11 cellular contexts compared by ENCODE assay signal in the genomic region with DNA sequence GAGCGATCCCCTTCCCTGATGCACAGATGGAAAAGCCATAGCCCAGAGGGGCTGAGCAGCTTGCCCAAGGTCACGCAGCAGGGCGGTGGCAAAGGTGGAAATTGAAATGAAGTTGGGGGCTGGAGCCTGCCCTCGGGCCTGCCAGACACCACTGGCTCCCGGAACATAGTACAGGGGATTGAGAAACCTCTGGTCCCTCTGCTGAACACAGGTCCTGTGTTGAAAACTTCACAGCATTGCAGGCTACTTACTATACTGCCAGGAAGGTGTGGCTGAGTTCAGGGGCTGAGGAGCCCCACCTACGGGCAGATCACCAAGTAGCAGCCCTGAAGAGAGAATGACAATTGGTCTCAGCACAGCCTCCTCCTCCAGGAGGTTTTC.
DNase-seq lines count a peak whose midpoint lies in the region; ATAC-seq and TF ChIP-seq lines count a peak whose summit lies in the region.
"Had no signal": no experiment of that assay in that cellular context is flagged by ENCODE, and none has a peak within 500 bp of the region (broad histone marks: within the 10 kb centered on the region; RNA-seq: fewer than 3 reads in every experiment).

No MANE protein-coding gene starts in this region.

- H3K27ac ChIP-seq in esophagus muscularis mucosa (replicated peaks in 1 of 4) = no peak overlapping the region

- no peak for ATAC-seq in HG03280 (IDR thresholded peaks at IDR 0.05; ENCODE audit: unreplicated experiment)
- no peak for ATAC-seq in GM21360 (IDR thresholded peaks at IDR 0.05; ENCODE audit: unreplicated experiment)

- peaks cover 18% of the 10 kb centered on the region for H3K27me3 Mint-ChIP-seq in HFFc6 (ENCODE audit: insufficient read depth)
- H3K27me3 Mint-ChIP-seq: activated B cell treated with CpG ODN at 0.5 μM for 24 hours had no signal

- 70% methylated on average over 5 of the region's 6 CpGs for WGBS in esophagus muscularis mucosa

- no peaks in the 10 kb centered on the region for H3K9me3 ChIP-seq in BE2C
- no peaks in the 10 kb centered on the region for H3K9me3 ChIP-seq in esophagus muscularis mucosa

- no peak overlapping the region for H3K4me3 ChIP-seq in BE2C (ENCODE audit: low read depth, low read length)
- no peak overlapping the region for H3K4me3 ChIP-seq in esophagus muscularis mucosa

- TF ChIP-seq POLR2A in esophagus muscularis mucosa (IDR thresholded peaks at IDR 0.05; ENCODE audit: low read depth) = no peak

- no peak for TF ChIP-seq EP300 in esophagus muscularis mucosa (IDR thresholded peaks at IDR 0.05)

- no peak overlapping the region for H3K27ac Mint-ChIP-seq in HFFc6
- H3K27ac Mint-ChIP-seq: activated B cell treated with CpG ODN at 0.5 μM for 24 hours had no signal

- H3K9me3 Mint-ChIP-seq in HFFc6 = no peaks in the 10 kb centered on the region

- TF ChIP-seq CTCF in BE2C (IDR thresholded peaks at IDR 0.05; ENCODE audit: low read depth, low read length) = peak; percentile 72
- peak; percentile 31; the same call in 1 of the 2 replicates for TF ChIP-seq CTCF in HFFc6 (IDR thresholded peaks at IDR 0.05)
- TF ChIP-seq CTCF in esophagus muscularis mucosa (IDR thresholded peaks at IDR 0.05) = no peak

- no peaks in the 10 kb centered on the region; the same call in 1 of the 2 replicates for H3K4me1 ChIP-seq in BE2C
- peaks cover 18 to 44% (median 43%) of the 10 kb centered on the region in 4 donors for H3K4me1 ChIP-seq in esophagus muscularis mucosa

- DNase-seq in BE2C (peak; percentile 40), HFFc6 (no peak), astrocyte of the hippocampus (ENCODE audit: low read depth, low spot score) (peak; percentile 50), kidney glomerular epithelial cell (lab: John Stamatoyannopoulos, UW) (peak; percentile 7), dedifferentiated amniotic fluid mesenchymal stem cell (ENCODE audit: extremely low spot score) (no peak), esophagus muscularis mucosa (ENCODE audit: extremely low spot score) (no peak)
- DNase-seq: activated B cell treated with CpG ODN at 0.5 μM for 24 hours, NCI-H1105 treated with DMSO at 0.1 percent for 48 hours had no signal

- H3K4me1 Mint-ChIP-seq in HFFc6 (ENCODE audit: low read depth) = no peaks in the 10 kb centered on the region
- H3K4me1 Mint-ChIP-seq: activated B cell treated with CpG ODN at 0.5 μM for 24 hours; central memory CD8-positive, alpha-beta T cell had no signal

- no peaks in the 10 kb centered on the region for H3K27me3 ChIP-seq in BE2C
- H3K27me3 ChIP-seq in esophagus muscularis mucosa = no peaks in the 10 kb centered on the region

- no peak overlapping the region for H3K4me3 Mint-ChIP-seq in HFFc6
- H3K4me3 Mint-ChIP-seq: activated B cell treated with CpG ODN at 0.5 μM for 24 hours; central memory CD8-positive, alpha-beta T cell had no signal

- intact Hi-C loops in esophagus muscularis mucosa (cut with DNase I) = no loop called here

- H3K36me3 Mint-ChIP-seq in HFFc6 (ENCODE audit: low read depth) = no peaks in the 10 kb centered on the region

- H3K36me3 ChIP-seq in BE2C (no peaks in the 10 kb centered on the region; the same call in 1 of the 2 replicates), esophagus muscularis mucosa (no peaks in the 10 kb centered on the region)

Comparison
In these comparisons a context has a peak if more than half of its experiments do, and no peak if none do; other contexts are left out.
1. DNase-seq: peak in BE2C (single experiment), astrocyte of the hippocampus (single experiment) and kidney glomerular epithelial cell (single experiment); none in HFFc6 (single experiment), dedifferentiated amniotic fluid mesenchymal stem cell (single experiment) and esophagus muscularis mucosa (single experiment).
2. CTCF ChIP-seq: peak in BE2C (single experiment) and HFFc6 (single experiment); none in esophagus muscularis mucosa (0 of 3).